2 cellular contexts compared by ENCODE assay signal in genomic region chr9:126703330-126704156, GRCh38.
TF ChIP-seq lines count a peak whose summit lies in the region.

No MANE protein-coding gene starts in this region.

TF ChIP-seq in SK-N-SH, 30 proteins besides CTCF, POLR2A, EP300 and RAD21:
- TF ChIP-seq REST (IDR thresholded peaks at IDR 0.05; ENCODE audit: low read depth, low read length) (no peak), USF1 (IDR thresholded peaks at IDR 0.05; ENCODE audit: borderline replicate concordance, low read depth) (no peak), TEAD4 (IDR thresholded peaks at IDR 0.05; ENCODE audit: borderline replicate concordance, insufficient read depth) (no peak), SIN3A (IDR thresholded peaks at IDR 0.05; ENCODE audit: borderline replicate concordance, low read depth, low read length) (no peak), TCF12 (IDR thresholded peaks at IDR 0.05) (no peak), NFIC (IDR thresholded peaks at IDR 0.05; ENCODE audit: borderline replicate concordance) (no peak), MEF2A (IDR thresholded peaks at IDR 0.05; ENCODE audit: borderline replicate concordance, low read depth) (no peak), FOXM1 (IDR thresholded peaks at IDR 0.05; ENCODE audit: low read depth) (no peak)
TF ChIP-seq in SK-N-SH: peak in this region for 0.

TF ChIP-seq in SK-N-SH treated with all-trans-retinoic acid at 6 μM for 48 hours, 23 proteins besides CTCF, POLR2A, EP300 and RAD21 (continued from another document):
- no peak for TF ChIP-seq PATZ1 (CRISPR knock-in tag; IDR thresholded peaks at IDR 0.05; ENCODE audit: borderline replicate concordance)
- TF ChIP-seq OSR1 (CRISPR knock-in tag; IDR thresholded peaks at IDR 0.05): no peak
- TF ChIP-seq ESRRG (CRISPR knock-in tag; IDR thresholded peaks at IDR 0.05): no peak
- no peak for TF ChIP-seq CSRNP3 (CRISPR knock-in tag; IDR thresholded peaks at IDR 0.05)
